Comparison of ENCODE assay signal across 10 cellular contexts in genomic region chr16:27729516-27730304, GRCh38.
A peak's percentile ranks its signal among the peaks of the same experiment; 100 is the strongest.
DNase-seq lines count a peak whose midpoint lies in the region; ATAC-seq and TF ChIP-seq lines count a peak whose summit lies in the region.
"Had no signal": no experiment of that assay in that cellular context is flagged by ENCODE, and none has a peak within 500 bp of the region (broad histone marks: within the 10 kb centered on the region; RNA-seq: fewer than 3 reads in every experiment).

No MANE protein-coding gene starts in this region.

- H3K27ac ChIP-seq in AG04450 (ENCODE audit: low read depth, low read length) = peak overlapping the region; percentile 47
- H3K27ac ChIP-seq in lower lobe of right lung = no peak overlapping the region
- H3K27ac ChIP-seq: transverse colon had no signal

- ATAC-seq in lower lobe of right lung (peak; percentile 62 to 68), HG03378 (IDR thresholded peaks at IDR 0.05; ENCODE audit: unreplicated experiment) (no peak)
- ATAC-seq: Panc1 had no signal

- in situ Hi-C loops in KBM-7 (cut with MboI; ENCODE audit: low pct_unique_long_range_greater_than_20kb, low sequenced_read_pairs) = no loop called here

- CTCF ChIA-PET in AG04450 (lab: Charles Lee) = interaction anchor here (1.0 to 1.2 kb wide), 2 partner anchors 90 kb away, joined by 4 read pairs; no protein-coding TSS in a partner anchor

- DNase-seq in AG04450 (ENCODE audit: low read depth, low spot score) (no peak), KBM-7 (peak; percentile 94), amniotic epithelial cell (ENCODE audit: low read depth) (peak; percentile 76), lower lobe of right lung (peak; percentile 71), SK-N-DZ (ENCODE audit: low spot score) (no peak), NCI-H2107 treated with DMSO at 0.1 percent for 48 hours (lab: John Stamatoyannopoulos, UW; ENCODE audit: unreplicated experiment) (no peak), SW480 (ENCODE audit: low spot score) (no peak)
- DNase-seq: transverse colon had no signal

- intact Hi-C loops in lower lobe of right lung (cut with DNase I) = no loop called here

- H3K9me3 ChIP-seq in AG04450 (ENCODE audit: control insufficient read depth, insufficient read depth, low read length) (peaks cover 2% of the 10 kb centered on the region; the same call in 1 of the 2 replicates), lower lobe of right lung (no peaks in the 10 kb centered on the region)
- H3K9me3 ChIP-seq: transverse colon had no signal

- TF ChIP-seq CTCF in AG04450 (IDR thresholded peaks at IDR 0.05; ENCODE audit: low read depth, low read length) (no peak), lower lobe of right lung (IDR thresholded peaks at IDR 0.05) (no peak)

- H3K4me3 ChIP-seq in AG04450 (ENCODE audit: low read depth, low read length) (no peak overlapping the region), lower lobe of right lung (no peak overlapping the region)
- H3K4me3 ChIP-seq: transverse colon had no signal

- H3K27me3 ChIP-seq in AG04450 (ENCODE audit: control insufficient read depth, insufficient read depth, low read length) = no peaks in the 10 kb centered on the region
- no peaks in the 10 kb centered on the region for H3K27me3 ChIP-seq in lower lobe of right lung (ENCODE audit: low read depth)
- H3K27me3 ChIP-seq: transverse colon had no signal

- peaks cover 24% of the 10 kb centered on the region for H3K36me3 ChIP-seq in lower lobe of right lung
- H3K36me3 ChIP-seq: transverse colon had no signal

- peaks cover 10% of the 10 kb centered on the region for H3K4me1 ChIP-seq in lower lobe of right lung

- POLR2A ChIA-PET in AG04450 (lab: Yijun Ruan, JAX) = no interaction called here

Comparison
In these comparisons a context has a peak if more than half of its experiments do, and no peak if none do; other contexts are left out.
1. DNase-seq: peak in KBM-7 (single experiment), amniotic epithelial cell (single experiment) and lower lobe of right lung (single experiment); none in AG04450 (single experiment), SK-N-DZ (single experiment), NCI-H2107 treated with DMSO at 0.1 percent for 48 hours (single experiment) and SW480 (single experiment).